Comparison of ENCODE assay signal across 8 cellular contexts in the genomic region with DNA sequence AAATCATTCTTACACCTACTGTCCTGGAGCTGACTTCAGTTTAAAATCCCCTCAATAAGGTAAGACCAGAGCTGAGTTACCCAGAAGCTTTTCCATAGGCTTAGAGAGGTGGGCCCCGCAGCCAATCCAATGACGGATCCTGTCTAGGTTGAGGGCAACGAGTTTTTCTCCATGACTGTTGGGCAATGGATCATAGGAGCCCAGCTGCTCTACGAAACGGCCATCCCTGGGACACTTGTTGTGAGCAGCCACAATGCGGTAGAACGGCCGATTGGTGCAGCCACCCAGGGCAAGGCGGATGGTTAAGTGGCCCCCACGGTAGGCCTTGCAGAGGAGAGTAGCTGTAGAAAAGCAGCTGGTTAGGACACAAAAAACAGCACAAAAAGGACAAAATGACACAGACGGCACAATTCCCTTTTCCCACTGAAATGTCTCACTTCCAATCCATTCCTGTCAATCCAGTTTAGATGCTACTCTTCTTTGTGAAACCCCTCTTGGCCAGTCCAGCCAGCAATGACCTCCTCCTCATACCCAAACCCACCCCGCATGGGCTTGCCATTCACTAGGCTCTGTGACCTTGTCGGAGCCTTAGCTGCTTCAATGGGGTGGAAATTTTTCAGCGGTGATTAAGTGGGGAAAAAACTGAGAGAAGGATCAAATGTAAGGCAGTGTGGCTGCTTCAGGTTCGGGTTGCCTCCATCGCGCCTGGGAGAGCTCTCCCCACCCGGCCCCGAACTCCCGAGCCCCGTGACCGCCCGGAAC. TPM values are rescaled to one million over a fixed set of nuclear protein-coding genes. Genes with fewer than 3 reads are reported as not detected.
DNase-seq lines count a peak whose midpoint lies in the region; ATAC-seq and TF ChIP-seq lines count a peak whose summit lies in the region.

No MANE protein-coding gene starts in this region.

- H3K36me3 ChIP-seq in Caco-2 (ENCODE audit: control insufficient read depth, insufficient read depth, low read length) (no peaks in the 10 kb centered on the region; the same call in 1 of the 2 replicates), SJSA1 (peaks cover 44% of the 10 kb centered on the region), endocrine pancreas (ENCODE audit: control insufficient read depth, insufficient read depth, low read length) (no peaks in the 10 kb centered on the region)

- peak overlapping the region; percentile 99 for H3K27ac Mint-ChIP-seq in Caco-2 (ENCODE audit: unreplicated experiment)
- H3K27ac Mint-ChIP-seq in H9, result peak overlapping the region; percentile 97 to 99 (median 98)
- peak overlapping the region; percentile 89 to 98 (median 96) for H3K27ac Mint-ChIP-seq in naive B cell

- H3K79me1 ChIP-seq in H9 (ENCODE audit: insufficient read depth, low read depth, low read length, poor library complexity, severe bottlenecking), result peaks cover 10% of the 10 kb centered on the region

- DNase-seq in Caco-2 (peak; percentile 51 to 56), H9 (peak; percentile 37), SJSA1 (ENCODE audit: low read depth in 1 of 2, low spot score in 2 of 2) (no peak), naive B cell (no peak), GM20000 (ENCODE audit: low spot score) (no peak), NCI-H1930 (lab: John Stamatoyannopoulos, UW) (no peak), GM10248 (ENCODE audit: extremely low spot score) (no peak)

- H3K18ac ChIP-seq in H9 (ENCODE audit: insufficient read length, low read depth, low read length), result peak overlapping the region; percentile 15

- CTCF ChIA-PET in Caco-2 (lab: Charles Lee), result interaction anchor here (1.1 kb wide), 1 partner anchor 19 kb away, joined by 5 read pairs; no protein-coding TSS in a partner anchor
- CTCF ChIA-PET in GM10248 (lab: Yijun Ruan, JAX), result interaction anchor here (1.1 to 3.8 kb wide), 3 partner anchors 12 to 392 kb away, joined by 3 to 23 read pairs (median 4); a partner anchor contains a TSS

- H4K91ac ChIP-seq in H9 (ENCODE audit: insufficient read length, low read depth, low read length), result no peak overlapping the region

- no peak overlapping the region for H4K8ac ChIP-seq in H9 (replicated peaks; ENCODE audit: insufficient read length, low read depth, low read length)

- peak in 1 of 2 donors; percentile 46 for ATAC-seq in naive B cell (ENCODE audit: low read depth in 2 of 2)

- no peak overlapping the region for H2BK120ac ChIP-seq in H9 (ENCODE audit: low read depth, low read length, poor library complexity, severe bottlenecking)

- no peaks in the 10 kb centered on the region for H3K27me3 Mint-ChIP-seq in Caco-2 (ENCODE audit: insufficient read depth, unreplicated experiment)
- H3K27me3 Mint-ChIP-seq in H9 (ENCODE audit: low read depth), result no peaks in the 10 kb centered on the region
- no peaks in the 10 kb centered on the region for H3K27me3 Mint-ChIP-seq in naive B cell

- peak overlapping the region; percentile 71 for H3K4me3 ChIP-seq in Caco-2 (ENCODE audit: low read depth, low read length)
- H3K4me3 ChIP-seq in SJSA1, result peak overlapping the region; percentile 63
- H3K4me3 ChIP-seq in endocrine pancreas (ENCODE audit: control insufficient read depth, insufficient read depth, low read length), result peak overlapping the region; percentile 63

- H3K4me1 ChIP-seq in Caco-2 (peaks cover 11% of the 10 kb centered on the region), H9 (ENCODE audit: insufficient read depth, low read length) (no peaks in the 10 kb centered on the region), SJSA1 (replicated peaks) (peaks cover 18% of the 10 kb centered on the region), endocrine pancreas (ENCODE audit: control insufficient read depth, insufficient read depth, low read length) (no peaks in the 10 kb centered on the region)

- POLR2A ChIA-PET in Caco-2 (lab: Charles Lee), result interaction anchor here (0.6 to 2.1 kb wide), 7 partner anchors 11 to 1283 kb away, joined by 3 to 10 read pairs (median 4); a partner anchor contains a TSS
- POLR2A ChIA-PET in GM10248 (lab: Yijun Ruan, JAX), result interaction anchor here (1.0 kb wide), 1 partner anchor 156 kb away, joined by 5 read pairs; no protein-coding TSS in a partner anchor

- H3K36me3 Mint-ChIP-seq in Caco-2 (ENCODE audit: insufficient read depth, unreplicated experiment) (peaks cover 64% of the 10 kb centered on the region), H9 (ENCODE audit: insufficient read depth in 1 of 3, low read depth in 3 of 3) (peaks cover 16 to 38% (median 21%) of the 10 kb centered on the region in 3 experiments), naive B cell (no peaks in the 10 kb centered on the region)

- TF ChIP-seq CTCF in Caco-2 (IDR thresholded peaks at IDR 0.05; ENCODE audit: insufficient read depth in 1 of 2, low read depth in 1 of 2, low read length in 1 of 2, severe bottlenecking in 1 of 2, unreplicated experiment in 1 of 2), result no peak
- TF ChIP-seq CTCF in H9 (conservative IDR thresholded peaks at IDR 0.05), result no peak
- TF ChIP-seq CTCF in GM20000 (IDR thresholded peaks at IDR 0.05; ENCODE audit: extremely low read depth, missing control alignments), result no peak
- TF ChIP-seq CTCF in GM10248 (IDR thresholded peaks at IDR 0.05; ENCODE audit: control extremely low read depth, extremely low read depth, low read depth, missing control alignments), result no peak

- H3K9me3 Mint-ChIP-seq in Caco-2 (ENCODE audit: unreplicated experiment) (no peaks in the 10 kb centered on the region), H9 (no peaks in the 10 kb centered on the region; a peak in 1 of 5 replicates), naive B cell (no peaks in the 10 kb centered on the region)

- BruUV-seq in Caco-2 (replicated peaks; lab: Mats Ljungman, UMichigan), result TSS peak; percentile 64

- H3K23ac ChIP-seq in H9 (ENCODE audit: insufficient read length, low read depth, low read length), result no peak overlapping the region

- H2BK5ac ChIP-seq in H9 (ENCODE audit: insufficient read length, low read length), result no peak overlapping the region

- H2AK5ac ChIP-seq in H9 (ENCODE audit: insufficient read length, low read length), result no peak overlapping the region

- peak overlapping the region; percentile 94 for H3K4me3 Mint-ChIP-seq in Caco-2 (ENCODE audit: unreplicated experiment)
- peak overlapping the region; percentile 94 to 97 for H3K4me3 Mint-ChIP-seq in H9
- peak overlapping the region; percentile 96 to 99 (median 98) for H3K4me3 Mint-ChIP-seq in naive B cell

- intact Hi-C loops in Caco-2 (cut with micrococcal nuclease; ENCODE audit: unreplicated experiment), result loop anchor here (1.0 to 5.0 kb wide), 3 partner anchors 84 to 160 kb away; a partner anchor contains a TSS

- no peak overlapping the region for H4K5ac ChIP-seq in H9 (ENCODE audit: insufficient read length, low read depth, low read length)

- H2BK12ac ChIP-seq in H9 (ENCODE audit: insufficient read length, low read depth, low read length), result no peak overlapping the region

- H2BK15ac ChIP-seq in H9 (ENCODE audit: low read depth, low read length), result no peak overlapping the region

- peaks cover 6% of the 10 kb centered on the region; the same call in 1 of the 2 replicates for H3K79me2 ChIP-seq in H9 (ENCODE audit: insufficient read depth, low read length)

- H2AFZ ChIP-seq in H9 (ENCODE audit: low read length), result no peak overlapping the region

- H3K56ac ChIP-seq in H9 (ENCODE audit: insufficient read length, low read depth, low read length), result no peak overlapping the region

- H3K4me2 ChIP-seq in H9 (ENCODE audit: insufficient read depth, insufficient read length, low read length), result peak overlapping the region; percentile 67

- H3K27me3 ChIP-seq in Caco-2 (replicated peaks; ENCODE audit: control insufficient read depth, insufficient read depth, low read length) (no peaks in the 10 kb centered on the region), H9 (ENCODE audit: insufficient read depth, low read length) (no peaks in the 10 kb centered on the region), SJSA1 (replicated peaks) (no peaks in the 10 kb centered on the region), endocrine pancreas (ENCODE audit: control insufficient read depth, insufficient read depth, low read length) (no peaks in the 10 kb centered on the region)

- peak overlapping the region; percentile 21; the same call in 1 of the 2 replicates for H3K14ac ChIP-seq in H9 (ENCODE audit: insufficient read depth, low read length)

- H3K23me2 ChIP-seq in H9 (ENCODE audit: insufficient read length, low read depth, low read length, poor library complexity, severe bottlenecking), result peaks cover 6% of the 10 kb centered on the region

- no CpG with 5 or more reads among the region's 23 CpGs for WGBS in H9 (ENCODE audit: extremely low coverage, insufficient read length, low lambda C conversion rate)

- H3K27ac ChIP-seq in H9 (ENCODE audit: insufficient read length, low read depth, low read length) (no peak overlapping the region), SJSA1 (peak overlapping the region; percentile 76)

- no peaks in the 10 kb centered on the region for H4K20me1 ChIP-seq in H9 (ENCODE audit: control insufficient read depth, insufficient read depth, insufficient read length)

- H3K9me3 ChIP-seq in Caco-2 (no peaks in the 10 kb centered on the region), H9 (ENCODE audit: control insufficient read depth, low read depth, low read length) (no peaks in the 10 kb centered on the region), SJSA1 (replicated peaks) (no peaks in the 10 kb centered on the region), endocrine pancreas (ENCODE audit: control insufficient read depth, low read length) (no peaks in the 10 kb centered on the region)

- no peak overlapping the region; the same call in 1 of the 2 replicates for H3K4ac ChIP-seq in H9 (ENCODE audit: low read depth, low read length)

- peaks cover 24% of the 10 kb centered on the region for H3K4me1 Mint-ChIP-seq in Caco-2 (ENCODE audit: low read depth, unreplicated experiment)
- H3K4me1 Mint-ChIP-seq in H9, result peaks cover 17 to 27% of the 10 kb centered on the region in 2 experiments
- peaks cover 10 to 52% (median 38%) of the 10 kb centered on the region in 3 donors for H3K4me1 Mint-ChIP-seq in naive B cell

- H3T11ph ChIP-seq in H9 (ENCODE audit: low read length), result no peak overlapping the region

- H2BK20ac ChIP-seq in H9 (ENCODE audit: low read depth, low read length, poor library complexity, severe bottlenecking), result no peak overlapping the region

- H3K9ac ChIP-seq in H9 (ENCODE audit: extremely low read depth, insufficient read length, low read length), result peak overlapping the region; percentile 91
- peak overlapping the region; percentile 87 for H3K9ac ChIP-seq in endocrine pancreas (ENCODE audit: control insufficient read depth, insufficient read depth, low read length)

RNA-seq across cellular contexts. Expression of a gene that starts 0.6 kb away (rescaled TPM):
- total RNA-seq in Caco-2 (2022) (191 and 194 TPM in 2 replicates), H9 (2021) (122 and 128 TPM in 2 replicates)
- total RNA-seq in SJSA1 (2014; rRNA removed; shearing (Covaris generic)), result 63.8 and 79.0 TPM in 2 replicates
- 100 to 1,000 TPM in 3 of 6 donors, 10 to 100 TPM in 3; 80.9 to 120 (median 99.7) TPM for polyA plus RNA-seq in naive B cell (ENCODE audit: low read depth in 6 of 6)

RNA-seq across cellular contexts. Expression of a gene that starts 4.8 kb away (rescaled TPM):
- total RNA-seq in Caco-2 (2022) (64.4 and 65.2 TPM in 2 replicates), H9 (2021) (45.7 and 47.7 TPM in 2 replicates)
- total RNA-seq in SJSA1 (2014; rRNA removed; shearing (Covaris generic)), result 85.5 and 106 TPM in 2 replicates
- 10 to 100 TPM; 20.7 to 33.2 (median 24.6) TPM for polyA plus RNA-seq in naive B cell (ENCODE audit: low read depth in 6 of 6)

Comparison
In these comparisons a context has a peak if more than half of its experiments do, and no peak if none do; other contexts are left out.
1. DNase-seq: peak in Caco-2 (2 of 2) and H9 (single experiment); none in SJSA1 (0 of 2), naive B cell (single experiment), GM20000 (single experiment), NCI-H1930 (0 of 2) and GM10248 (single experiment).
2. Peak in every context shown above with its lines, with median percentiles within 50 percentile points of each other: H3K4me3 ChIP-seq, H3K27ac Mint-ChIP-seq and H3K4me3 Mint-ChIP-seq.